ENCODE assay signal across 19 cellular contexts in genomic region chr16:78629173-78629572, GRCh38.
DNase-seq lines count a peak whose midpoint lies in the region; ATAC-seq, FAIRE-seq and TF ChIP-seq lines count a peak whose summit lies in the region.
"Had no signal": no experiment of that assay in that cellular context is flagged by ENCODE, and none has a peak within 500 bp of the region (broad histone marks: within the 10 kb centered on the region; RNA-seq: fewer than 3 reads in every experiment).

No MANE protein-coding gene starts in this region.

- 0 to 15% (median 4%) methylated on average over 1 of the region's 1 CpG for WGBS in psoas muscle, 3 donors

- FAIRE-seq in astrocyte (lab: Jason Lieb, UNC), result no peak
- FAIRE-seq: RCC 7860 had no signal

- peaks cover 2% of the 10 kb centered on the region for H3K27me3 Mint-ChIP-seq in astrocyte (ENCODE audit: low read depth, unreplicated experiment)
- no peaks in the 10 kb centered on the region for H3K27me3 Mint-ChIP-seq in CD4-positive, alpha-beta memory T cell

- peak overlapping the region; percentile 69 for H3K4me2 ChIP-seq in astrocyte (ENCODE audit: low read length)
- H3K4me2 ChIP-seq: SK-N-SH had no signal

- no peaks in the 10 kb centered on the region for H3K27me3 ChIP-seq in astrocyte (ENCODE audit: insufficient read depth, low read length)
- H3K27me3 ChIP-seq in psoas muscle (ENCODE audit: insufficient read depth in 3 of 3, low read length in 2 of 3), result no peaks in the 10 kb centered on the region
- no peaks in the 10 kb centered on the region for H3K27me3 ChIP-seq in CD4-positive, alpha-beta memory T cell (ENCODE audit: insufficient read depth, low read length)

- no peaks in the 10 kb centered on the region for H4K20me1 ChIP-seq in astrocyte (ENCODE audit: insufficient read depth, low read length)

- H2AFZ ChIP-seq in astrocyte (ENCODE audit: low read depth, low read length), result no peak overlapping the region

- TF ChIP-seq CTCF in astrocyte (IDR thresholded peaks at IDR 0.05; ENCODE audit: insufficient read depth, low read depth, low read length) (no peak), psoas muscle (IDR thresholded peaks at IDR 0.05) (no peak)

- H3K36me3 ChIP-seq in astrocyte (ENCODE audit: insufficient read depth, low read length), result no peaks in the 10 kb centered on the region
- no peaks in the 10 kb centered on the region for H3K36me3 ChIP-seq in psoas muscle (ENCODE audit: insufficient read depth in 1 of 2, low read depth in 1 of 2)
- no peaks in the 10 kb centered on the region for H3K36me3 ChIP-seq in CD4-positive, alpha-beta memory T cell (ENCODE audit: insufficient read depth, low read length)
- H3K36me3 ChIP-seq: HAP-1 had no signal

- H3K4me3 Mint-ChIP-seq in astrocyte (ENCODE audit: unreplicated experiment), result no peak overlapping the region
- no peak overlapping the region for H3K4me3 Mint-ChIP-seq in CD4-positive, alpha-beta memory T cell
- H3K4me3 Mint-ChIP-seq: CD14-positive monocyte had no signal

- intact Hi-C loops in psoas muscle (cut with DNase I), result no loop called here
- intact Hi-C loops in CD4-positive, alpha-beta memory T cell (cut with micrococcal nuclease), result no loop called here

- no peak overlapping the region for H3K27ac Mint-ChIP-seq in astrocyte (ENCODE audit: unreplicated experiment)
- no peak overlapping the region for H3K27ac Mint-ChIP-seq in CD4-positive, alpha-beta memory T cell
- H3K27ac Mint-ChIP-seq: CD14-positive monocyte had no signal

- peaks cover 2% of the 10 kb centered on the region for H3K4me1 Mint-ChIP-seq in astrocyte (ENCODE audit: low read depth, unreplicated experiment)
- H3K4me1 Mint-ChIP-seq in CD4-positive, alpha-beta memory T cell, result no peaks in the 10 kb centered on the region
- H3K4me1 Mint-ChIP-seq: CD14-positive monocyte had no signal

- H3K9me3 Mint-ChIP-seq in astrocyte (ENCODE audit: unreplicated experiment), result no peaks in the 10 kb centered on the region
- H3K9me3 Mint-ChIP-seq in CD4-positive, alpha-beta memory T cell, result peaks cover 1 to 30% (median 20%) of the 10 kb centered on the region in 8 donors

- H3K36me3 Mint-ChIP-seq in astrocyte (ENCODE audit: low read depth, unreplicated experiment), result no peaks in the 10 kb centered on the region
- H3K36me3 Mint-ChIP-seq in CD4-positive, alpha-beta memory T cell, result peaks cover 0 to 23% of the 10 kb centered on the region in 2 donors
- H3K36me3 Mint-ChIP-seq: CD14-positive monocyte had no signal

- H3K4me3 ChIP-seq in astrocyte (ENCODE audit: insufficient read depth, low read depth, low read length) (no peak overlapping the region), psoas muscle (no peak overlapping the region)
- H3K4me3 ChIP-seq in CD4-positive, alpha-beta memory T cell (ENCODE audit: low read length in 2 of 2), result no peak overlapping the region
- H3K4me3 ChIP-seq: HAP-1 had no signal

- CTCF ChIA-PET in CD4-positive, alpha-beta memory T cell (lab: Charles Lee; ENCODE audit: partially characterized antibody), result interaction anchor here (0.5 kb wide), 1 partner anchor 354 kb away, joined by 3 read pairs; no protein-coding TSS in a partner anchor

- H3K9ac ChIP-seq in astrocyte (ENCODE audit: low read length), result peak overlapping the region; percentile 66
- H3K9ac ChIP-seq: SK-N-SH had no signal

- peaks cover 13% of the 10 kb centered on the region for H3K4me1 ChIP-seq in astrocyte (ENCODE audit: insufficient read depth, low read length)
- peaks cover 22% of the 10 kb centered on the region for H3K4me1 ChIP-seq in psoas muscle
- no peaks in the 10 kb centered on the region for H3K4me1 ChIP-seq in CD4-positive, alpha-beta memory T cell (ENCODE audit: insufficient read depth, low read length)
- H3K4me1 ChIP-seq: HAP-1 had no signal

- DNase-seq in astrocyte (ENCODE audit: low read depth) (peak; percentile 46), fibroblast of peridontal ligament (ENCODE audit: extremely low read depth) (peak; percentile 59), psoas muscle (no peak), DMS79 (lab: John Stamatoyannopoulos, UW) (no peak)
- no peak for DNase-seq in CD4-positive, alpha-beta memory T cell
- DNase-seq in stimulated activated naive CD8-positive, alpha-beta T cell treated with anti-CD3 and anti-CD28 coated beads, Interleukin-15, Interleukin-2, amounts not matched to agents 100 U/mL and 50 U/mL, for 24 hours, result no peak
- DNase-seq in activated CD8-positive, alpha-beta memory T cell treated with anti-CD3 and anti-CD28 coated beads, Interleukin-2, amount 50 U/mL, for 4 hours, result no peak
- DNase-seq: DMS 273 treated with DMSO at 0.1 percent for 48 hours, GDM1, NCI-H1092 treated with DMSO at 0.1 percent for 48 hours, NCI-H146, NCI-H2029 treated with DMSO at 0.1 percent for 48 hours, NCI-H510A, NCI-H748 treated with DMSO at 0.1 percent for 48 hours, Right ventricle myocardium superior, SK-N-SH had no signal

- H3K9me3 ChIP-seq in astrocyte (ENCODE audit: insufficient read depth, low read depth, low read length) (no peaks in the 10 kb centered on the region), psoas muscle (no peaks in the 10 kb centered on the region)
- peaks cover 0 to 6% of the 10 kb centered on the region in 2 donors for H3K9me3 ChIP-seq in CD4-positive, alpha-beta memory T cell (ENCODE audit: control insufficient read depth in 1 of 2, low read length in 2 of 2)
- H3K9me3 ChIP-seq: HAP-1, SK-N-SH had no signal

- peak; percentile 83 to 90 (median 86) for ATAC-seq in psoas muscle
- no peak for ATAC-seq in stimulated activated naive CD8-positive, alpha-beta T cell treated with anti-CD3 and anti-CD28 coated beads, Interleukin-15, Interleukin-2, amounts not matched to agents 100 U/mL and 50 U/mL, for 24 hours

- no peaks in the 10 kb centered on the region for H3K79me2 ChIP-seq in astrocyte (ENCODE audit: insufficient read depth, low read length)

- POLR2A ChIA-PET in CD4-positive, alpha-beta memory T cell (lab: Charles Lee; ENCODE audit: partially characterized antibody), result no interaction called here

- peak overlapping the region; percentile 74 for H3K27ac ChIP-seq in astrocyte (ENCODE audit: low read depth, low read length)
- peak overlapping the region; percentile 82 for H3K27ac ChIP-seq in psoas muscle
- no peak overlapping the region for H3K27ac ChIP-seq in CD4-positive, alpha-beta memory T cell (ENCODE audit: low read depth, low read length)

Comparison
In these comparisons a context has a peak if more than half of its experiments do, and no peak if none do; other contexts are left out.
1. DNase-seq: peak in astrocyte (single experiment) and fibroblast of peridontal ligament (single experiment); none in psoas muscle (0 of 2), CD4-positive, alpha-beta memory T cell (0 of 5), stimulated activated naive CD8-positive, alpha-beta T cell treated with anti-CD3 and anti-CD28 coated beads, Interleukin-15, Interleukin-2, amounts not matched to agents 100 U/mL and 50 U/mL, for 24 hours (single experiment), DMS79 (single experiment) and activated CD8-positive, alpha-beta memory T cell treated with anti-CD3 and anti-CD28 coated beads, Interleukin-2, amount 50 U/mL, for 4 hours (single experiment).